Comparison of ENCODE assay signal across 32 cellular contexts in the genomic region with DNA sequence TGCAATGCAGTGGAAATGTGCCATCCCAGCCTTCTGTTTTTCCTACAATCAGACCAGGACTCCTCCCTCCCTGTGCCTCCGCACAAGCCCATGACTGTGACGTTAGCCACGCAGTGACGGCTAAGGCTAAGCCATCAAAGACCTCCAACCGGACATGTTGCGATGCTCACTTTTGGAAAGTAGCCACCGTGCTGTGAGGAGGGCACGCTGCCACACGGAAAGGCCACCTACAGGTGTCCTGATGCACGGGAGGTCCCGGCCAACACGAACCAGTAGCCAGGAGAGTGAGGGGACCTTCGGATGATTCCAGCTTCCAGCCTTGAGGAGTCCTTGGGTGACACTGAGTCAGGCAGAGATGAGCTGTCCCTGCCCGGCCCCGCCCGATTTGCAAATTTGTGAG. TPM values are rescaled to one million over a fixed set of nuclear protein-coding genes. Genes with fewer than 3 reads are reported as not detected.
"Had no signal": no experiment of that assay in that cellular context is flagged by ENCODE, and none has a peak within 500 bp of the region (broad histone marks: within the 10 kb centered on the region; RNA-seq: fewer than 3 reads in every experiment).

No MANE protein-coding gene starts in this region.

- H3K36me3 Mint-ChIP-seq: activated naive CD8-positive, alpha-beta T cell treated with anti-CD3 and anti-CD28 coated beads for 36 hours; memory B cell; naive thymus-derived CD4-positive, alpha-beta T cell had no signal

- H3K27ac Mint-ChIP-seq: activated naive CD4-positive, alpha-beta T cell treated with anti-CD3 and anti-CD28 coated beads for 36 hours; activated naive CD8-positive, alpha-beta T cell treated with anti-CD3 and anti-CD28 coated beads for 36 hours; activated T-helper 1 cell treated with anti-CD3 and anti-CD28 coated beads, Interleukin-12 subunit alpha, Interleukin-12 subunit beta, Interleukin-2, Interleukin-4 antibody, amounts not matched to agents 30 ng/mL and 10 ng/mL and 1 ng/mL, durations not matched to agents 14 hours and 24 hours and 36 hours; memory B cell; naive thymus-derived CD4-positive, alpha-beta T cell; T-helper 1 cell treated with Interleukin-12 subunit alpha and Interleukin-12 subunit beta and Interleukin-4 antibody, amounts not matched to agents 30 μg/mL and 1 μg/mL, for 36 hours had no signal

- H3K9me3 Mint-ChIP-seq: activated naive CD4-positive, alpha-beta T cell treated with anti-CD3 and anti-CD28 coated beads for 36 hours; activated naive CD8-positive, alpha-beta T cell treated with anti-CD3 and anti-CD28 coated beads for 36 hours; activated T-helper 1 cell treated with anti-CD3 and anti-CD28 coated beads, Interleukin-12 subunit alpha, Interleukin-12 subunit beta, Interleukin-2, Interleukin-4 antibody, amounts not matched to agents 30 ng/mL and 10 ng/mL and 1 ng/mL, durations not matched to agents 14 hours and 24 hours and 36 hours; memory B cell; naive thymus-derived CD4-positive, alpha-beta T cell; T-helper 1 cell treated with Interleukin-12 subunit alpha and Interleukin-12 subunit beta and Interleukin-4 antibody, amounts not matched to agents 30 μg/mL and 1 μg/mL, for 36 hours had no signal

- H3K4me3 Mint-ChIP-seq: activated naive CD4-positive, alpha-beta T cell treated with anti-CD3 and anti-CD28 coated beads for 36 hours; activated naive CD8-positive, alpha-beta T cell treated with anti-CD3 and anti-CD28 coated beads for 36 hours; activated T-helper 1 cell treated with anti-CD3 and anti-CD28 coated beads, Interleukin-12 subunit alpha, Interleukin-12 subunit beta, Interleukin-2, Interleukin-4 antibody, amounts not matched to agents 30 ng/mL and 10 ng/mL and 1 ng/mL, durations not matched to agents 14 hours and 24 hours and 36 hours; memory B cell; T-helper 1 cell treated with Interleukin-12 subunit alpha and Interleukin-12 subunit beta and Interleukin-4 antibody, amounts not matched to agents 30 μg/mL and 1 μg/mL, for 36 hours had no signal

- DNase-seq: activated CD4-positive, alpha-beta T cell treated with anti-CD3 and anti-CD28 coated beads for 48 hours; activated CD4-positive, alpha-beta T cell treated with anti-CD3 and anti-CD28 coated beads, Interleukin-2, amount 50 U/mL, for 48 hours; activated CD8-positive, alpha-beta memory T cell treated with anti-CD3 and anti-CD28 coated beads, Interleukin-2, amount 50 U/mL, for 4 hours; activated effector memory CD4-positive, alpha-beta T cell treated with anti-CD3 and anti-CD28 coated beads, Interleukin-2, amount 50 U/mL, for 16 hours; activated naive CD4-positive, alpha-beta T cell treated with anti-CD3 and anti-CD28 coated beads for 36 hours; activated naive CD8-positive, alpha-beta T cell treated with anti-CD3 and anti-CD28 coated beads for 36 hours; activated T-cell treated with anti-CD3 and anti-CD28 coated beads, Interleukin-2, amount 50 U/mL, for 1 hour; adrenal gland; body of pancreas; cerebellar nuclear complex; colonic mucosa; effector memory CD4-positive, alpha-beta T cell; erythroblast; gastrocnemius medialis; hippocampal formation; left colon; midbrain; naive thymus-derived CD4-positive, alpha-beta T cell; occipital lobe; stimulated activated CD4-positive, alpha-beta T cell treated with anti-CD3 and anti-CD28 coated beads, Interleukin-2, amount 100 ng/mL, for 48 hours; stimulated activated naive CD4-positive, alpha-beta T cell treated with Interleukin-2 at 50 U/mL for 16 hours; T-helper 9 cell; WERI-Rb-1 had no signal

- H3K4me1 Mint-ChIP-seq: activated naive CD8-positive, alpha-beta T cell treated with anti-CD3 and anti-CD28 coated beads for 36 hours; memory B cell had no signal

- H3K4me3 ChIP-seq: adrenal gland, body of pancreas, cardiac muscle cell, colonic mucosa, dorsolateral prefrontal cortex, gastrocnemius medialis, tibial nerve had no signal

- H3K27ac ChIP-seq: adrenal gland, body of pancreas, cardiac muscle cell, colonic mucosa, dorsolateral prefrontal cortex, gastrocnemius medialis, tibial nerve, WERI-Rb-1 had no signal

- ATAC-seq: activated CD4-positive, CD25-positive, alpha-beta regulatory T cell treated with anti-CD3 and anti-CD28 coated beads, Interleukin-2, amount 50 U/mL, for 24 hours; body of pancreas; gastrocnemius medialis; left colon; naive thymus-derived CD4-positive, alpha-beta T cell; right cardiac atrium had no signal

- H3K4me1 ChIP-seq: adrenal gland, body of pancreas, colonic mucosa, gastrocnemius medialis had no signal

- H3K36me3 ChIP-seq: adrenal gland, cardiac muscle cell, colonic mucosa, gastrocnemius medialis, tibial nerve, WERI-Rb-1 had no signal

- H3K27me3 ChIP-seq: adrenal gland, body of pancreas, cardiac muscle cell, colonic mucosa, gastrocnemius medialis, tibial nerve had no signal

RNA-seq across cellular contexts. Expression of gene FOXL1, which starts 53.9 kb away (rescaled TPM):
- total RNA-seq: activated CD8-positive, alpha-beta memory T cell treated with anti-CD3 and anti-CD28 coated beads for 36 hours; activated naive CD4-positive, alpha-beta T cell treated with anti-CD3 and anti-CD28 coated beads for 36 hours; activated naive CD8-positive, alpha-beta T cell treated with anti-CD3 and anti-CD28 coated beads for 36 hours; activated T-helper 1 cell treated with anti-CD3 and anti-CD28 coated beads, Interleukin-12 subunit alpha, Interleukin-12 subunit beta, Interleukin-2, Interleukin-4 antibody, amounts not matched to agents 30 ng/mL and 10 ng/mL and 1 ng/mL, durations not matched to agents 14 hours and 24 hours and 36 hours; naive thymus-derived CD4-positive, alpha-beta T cell had no signal
- polyA plus RNA-seq: naive thymus-derived CD4-positive, alpha-beta T cell had no signal
